28 cellular contexts compared by ENCODE assay signal in the genomic region with DNA sequence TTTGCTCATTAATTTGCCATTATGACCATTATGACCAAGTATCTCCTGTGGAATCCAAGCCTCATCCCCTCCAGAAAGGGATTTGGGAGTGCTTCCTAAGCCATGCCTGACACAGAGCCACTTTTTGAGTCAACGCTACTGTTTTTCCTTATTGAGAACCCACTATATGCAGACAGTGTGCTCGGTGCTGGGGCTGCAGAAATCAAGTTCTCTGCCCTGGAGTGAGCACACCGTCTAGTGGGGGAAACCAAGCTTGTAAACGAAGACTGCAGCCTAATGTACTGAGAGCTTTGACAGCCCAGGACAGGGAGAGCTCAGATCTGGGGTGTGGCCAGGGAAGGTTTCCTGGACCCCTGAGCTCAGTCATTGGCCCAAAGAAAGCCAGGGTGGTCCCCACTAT.
"Had no signal": no experiment of that assay in that cellular context is flagged by ENCODE, and none has a peak within 500 bp of the region (broad histone marks: within the 10 kb centered on the region; RNA-seq: fewer than 3 reads in every experiment).

No MANE protein-coding gene starts in this region.

- H3K4me1 Mint-ChIP-seq: immature natural killer cell had no signal

- H3K9me3 ChIP-seq: left lung, lower lobe of right lung, neutrophil, ovary, right atrium auricular region, tibial nerve, upper lobe of left lung, vagina had no signal

- H3K27me3 ChIP-seq: ovary, vagina had no signal

- H3K36me3 Mint-ChIP-seq: immature natural killer cell; naive thymus-derived CD8-positive, alpha-beta T cell; stimulated activated memory B cell treated with anti-CD40 and anti-IgM and Interleukin-4, amounts not matched to agents 10 μg/mL and 1 μg/mL and 100 μg/mL, for 72 hours had no signal

- H3K27ac ChIP-seq: left lung, lower lobe of right lung, neutrophil, ovary, right atrium auricular region, skin epidermis, tibial nerve, upper lobe of left lung, vagina had no signal

- H3K27ac Mint-ChIP-seq: immature natural killer cell; naive thymus-derived CD8-positive, alpha-beta T cell; progenitor cell of endocrine pancreas; stimulated activated memory B cell treated with anti-CD40 and anti-IgM and Interleukin-4, amounts not matched to agents 10 μg/mL and 1 μg/mL and 100 μg/mL, for 72 hours; stimulated activated naive CD8-positive, alpha-beta T cell treated with anti-CD3 and anti-CD28 coated beads, Interleukin-15, amount 100 ng/mL, for 72 hours had no signal

- H3K4me1 ChIP-seq: lower lobe of right lung, vagina had no signal

- ATAC-seq: left colon; left lung; lower lobe of right lung; naive thymus-derived CD8-positive, alpha-beta T cell; sciatic nerve; stimulated activated memory B cell treated with anti-CD40 and anti-IgM and Interleukin-4, amounts not matched to agents 10 μg/mL and 1 μg/mL and 100 μg/mL, for 72 hours; stimulated activated naive CD8-positive, alpha-beta T cell treated with anti-CD3 and anti-CD28 coated beads, Interleukin-15, amount 100 ng/mL, for 72 hours had no signal

- H3K4me3 Mint-ChIP-seq: immature natural killer cell; naive thymus-derived CD8-positive, alpha-beta T cell; stimulated activated memory B cell treated with anti-CD40 and anti-IgM and Interleukin-4, amounts not matched to agents 10 μg/mL and 1 μg/mL and 100 μg/mL, for 72 hours; stimulated activated naive CD8-positive, alpha-beta T cell treated with anti-CD3 and anti-CD28 coated beads, Interleukin-15, amount 100 ng/mL, for 72 hours had no signal

- DNase-seq: hypothalamus; immature natural killer cell; kidney; left colon; lower lobe of right lung; mammary epithelial cell; mesenchymal stem cell; naive thymus-derived CD8-positive, alpha-beta T cell; occipital lobe; ovary; stimulated activated CD4-positive, alpha-beta T cell treated with anti-CD3 and anti-CD28 coated beads, Interleukin-12 subunit alpha, Interleukin-12 subunit beta, amount 100 ng/mL, for 4 hours; stimulated activated CD4-positive, alpha-beta T cell treated with anti-CD3 and anti-CD28 coated beads, Interleukin-15, amount 100 ng/mL, for 24 hours; stimulated activated CD4-positive, alpha-beta T cell treated with anti-CD3 and anti-CD28 coated beads, Interleukin-2, amount 100 ng/mL, for 24 hours; stimulated activated CD4-positive, alpha-beta T cell treated with anti-CD3 and anti-CD28 coated beads, Interleukin-4, amount 100 ng/mL, for 4 hours; stimulated activated CD8-positive, alpha-beta memory T cell treated with anti-CD3 and anti-CD28 coated beads, Interleukin-4, amount 100 ng/mL, for 48 hours; stimulated activated naive CD4-positive, alpha-beta T cell treated with Interleukin-2 at 50 U/mL for 16 hours; stimulated activated naive CD8-positive, alpha-beta T cell treated with anti-CD3 and anti-CD28 coated beads, Interleukin-15, amount 100 ng/mL, for 72 hours; substantia nigra; upper lobe of left lung had no signal

- H3K36me3 ChIP-seq: left lung, lower lobe of right lung, neutrophil, ovary, right atrium auricular region, tibial nerve, upper lobe of left lung, vagina had no signal

- H3K4me3 ChIP-seq: left lung, lower lobe of right lung, ovary, right atrium auricular region, skin epidermis, tibial nerve, upper lobe of left lung, vagina had no signal

- H3K9me3 Mint-ChIP-seq: immature natural killer cell; naive thymus-derived CD8-positive, alpha-beta T cell; stimulated activated memory B cell treated with anti-CD40 and anti-IgM and Interleukin-4, amounts not matched to agents 10 μg/mL and 1 μg/mL and 100 μg/mL, for 72 hours; stimulated activated naive CD8-positive, alpha-beta T cell treated with anti-CD3 and anti-CD28 coated beads, Interleukin-15, amount 100 ng/mL, for 72 hours had no signal
